20 cellular contexts compared by ENCODE assay signal in the genomic region with DNA sequence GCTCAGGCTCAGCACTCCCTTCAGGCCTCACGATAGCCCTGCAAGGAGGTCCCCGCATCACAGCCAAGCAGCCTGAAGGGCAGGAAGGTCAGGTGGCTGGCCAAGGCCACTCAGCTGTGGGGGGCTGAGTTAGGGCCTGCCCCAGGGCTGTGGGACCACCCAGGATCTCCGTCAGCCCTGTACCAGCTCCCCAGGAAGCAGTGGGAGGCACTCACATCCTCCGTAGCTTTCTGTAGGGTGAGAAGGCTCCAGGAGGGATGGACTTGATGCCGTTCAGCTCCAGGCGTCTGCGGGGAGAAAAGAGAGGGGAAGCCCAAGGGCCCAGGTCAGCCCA.
"Had no signal": no experiment of that assay in that cellular context is flagged by ENCODE, and none has a peak within 500 bp of the region (broad histone marks: within the 10 kb centered on the region; RNA-seq: fewer than 3 reads in every experiment).

No MANE protein-coding gene starts in this region.

- H3K9me3 ChIP-seq: colonic mucosa, esophagus muscularis mucosa, neutrophil, right lobe of liver, suprapubic skin, thyroid gland had no signal

- H3K4me1 ChIP-seq: colonic mucosa, foreskin keratinocyte, parathyroid adenoma, right lobe of liver, suprapubic skin, thyroid gland had no signal

- H3K79me2 ChIP-seq: parathyroid adenoma had no signal

- H3K4me3 ChIP-seq: colonic mucosa, esophagus muscularis mucosa, lung, right lobe of liver, suprapubic skin, thyroid gland had no signal

- H3K27ac ChIP-seq: colonic mucosa, esophagus muscularis mucosa, foreskin keratinocyte, neutrophil, parathyroid adenoma, right lobe of liver, suprapubic skin, thyroid gland had no signal

- H2AFZ ChIP-seq: parathyroid adenoma had no signal

- DNase-seq: cerebellar nuclear complex; colonic mucosa; effector memory CD4-positive, alpha-beta T cell; foreskin keratinocyte; natural killer cell; right lobe of liver; small intestine; stimulated activated CD4-positive, alpha-beta T cell treated with anti-CD3 and anti-CD28 coated beads, Interleukin-12 subunit alpha, Interleukin-12 subunit beta, amount 100 ng/mL, for 4 hours; stimulated activated CD4-positive, alpha-beta T cell treated with anti-CD3 and anti-CD28 coated beads, Interleukin-1b, Interleukin-23, amount 100 ng/mL, for 48 hours; stimulated activated CD4-positive, alpha-beta T cell treated with anti-CD3 and anti-CD28 coated beads, Interleukin-4, amount 100 ng/mL, for 1 hour; stimulated activated CD8-positive, alpha-beta memory T cell treated with anti-CD3 and anti-CD28 coated beads, Interleukin-4, amount 100 ng/mL, for 48 hours; stimulated activated naive CD4-positive, alpha-beta T cell; stimulated activated naive CD8-positive, alpha-beta T cell treated with anti-CD3 and anti-CD28 coated beads, Interleukin-15, amount 100 ng/mL, for 72 hours; thyroid gland; trophoblast cell had no signal

- H3K36me3 ChIP-seq: colonic mucosa, esophagus muscularis mucosa, neutrophil, right lobe of liver, suprapubic skin, thyroid gland had no signal

- H3K27me3 ChIP-seq: colonic mucosa, neutrophil, right lobe of liver, thyroid gland had no signal
